ENCODE assay signal across 8 cellular contexts in the genomic region with DNA sequence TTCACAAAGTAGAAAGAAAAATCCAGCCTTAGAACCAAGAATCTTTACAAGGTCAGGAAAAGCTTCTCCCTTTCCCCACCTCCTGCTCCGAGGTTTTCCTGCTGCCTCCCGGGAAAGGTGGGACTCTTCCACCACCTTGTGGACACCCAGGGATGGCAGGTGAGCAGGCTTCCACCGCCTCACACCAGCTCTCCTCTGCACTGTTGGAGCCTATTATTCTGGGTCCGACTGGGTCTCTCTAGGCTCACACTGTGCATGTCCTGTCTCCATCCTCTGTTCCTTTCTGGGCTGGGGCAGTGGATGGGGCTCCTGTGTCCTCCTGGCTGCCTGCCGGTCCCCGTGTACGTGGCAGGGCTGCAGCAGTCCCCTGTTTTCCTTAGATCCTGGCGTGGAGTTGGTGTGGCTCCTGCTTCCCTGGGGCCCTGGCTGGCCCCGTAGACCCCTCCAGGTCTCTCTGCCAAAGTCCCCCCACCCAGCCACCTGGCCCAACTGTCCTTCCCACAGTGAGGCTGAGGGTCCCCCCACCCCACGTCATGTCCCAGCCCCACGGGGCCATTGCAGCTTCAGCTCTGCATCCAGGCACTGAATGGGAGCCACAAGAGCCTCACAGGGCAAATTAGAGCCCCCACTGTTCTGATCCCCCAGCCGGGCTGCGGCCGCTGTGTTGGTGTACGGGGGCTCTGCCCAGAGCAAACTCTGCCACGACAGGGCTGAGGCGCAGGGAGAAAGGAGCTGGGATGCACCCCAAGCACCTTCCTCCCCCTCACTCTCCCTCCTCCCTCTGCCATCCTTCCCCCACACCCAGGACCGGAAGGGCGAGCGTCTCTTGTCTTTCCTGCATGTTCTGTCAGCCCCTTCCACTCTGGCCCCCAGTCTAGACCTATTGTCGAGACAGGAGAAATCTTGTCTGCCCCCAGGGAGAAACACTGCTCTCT. TPM values are rescaled to one million over a fixed set of nuclear protein-coding genes. Genes with fewer than 3 reads are reported as not detected.
DNase-seq lines count a peak whose midpoint lies in the region; ATAC-seq, FAIRE-seq and TF ChIP-seq lines count a peak whose summit lies in the region.

No MANE protein-coding gene starts in this region.

- H3K4me1 ChIP-seq in right lobe of liver = peaks cover 0 to 28% (median 13%) of the 10 kb centered on the region in 4 donors

- POLR2A ChIA-PET in activated CD4-positive, alpha-beta T cell treated with anti-CD3 and anti-CD28 coated beads for 36 hours (lab: Charles Lee) = no interaction called here

- H3K4me3 ChIP-seq in dorsolateral prefrontal cortex (peak overlapping the region in 3 of 59 donors; percentile 4 to 13 (median 10)), right lobe of liver (no peak overlapping the region)

- H3K27me3 ChIP-seq in dorsolateral prefrontal cortex (no peaks in the 10 kb centered on the region), right lobe of liver (no peaks in the 10 kb centered on the region)

- H3K9me3 ChIP-seq in right lobe of liver = no peaks in the 10 kb centered on the region

- peak; percentile 34 to 94 (median 80) for TF ChIP-seq CTCF in dorsolateral prefrontal cortex (IDR thresholded peaks at IDR 0.05 in 54 of 56, conservative IDR thresholded peaks at IDR 0.05 in 2 of 56; ENCODE audit: low read depth in 1 of 56, partially characterized antibody in 56 of 56)
- TF ChIP-seq CTCF in right lobe of liver (IDR thresholded peaks at IDR 0.05) = peak; percentile 91 to 96 (median 94)

- no peaks in the 10 kb centered on the region for H3K36me3 ChIP-seq in right lobe of liver

- H3K9me3 Mint-ChIP-seq in activated CD4-positive, alpha-beta T cell treated with anti-CD3 and anti-CD28 coated beads for 36 hours (ENCODE audit: low read depth) = no peaks in the 10 kb centered on the region

- intact Hi-C loops in activated CD4-positive, alpha-beta T cell treated with anti-CD3 and anti-CD28 coated beads for 36 hours (cut with DNase I, micrococcal nuclease) = loop anchor here (1.0 to 5.0 kb wide), 4 partner anchors 283 to 332 kb away; no protein-coding TSS in a partner anchor
- intact Hi-C loops in dorsolateral prefrontal cortex (cut with DNase I) = loop anchor here in 1 of 2 donors (5.0 kb wide), 1 partner anchor 332 kb away; no protein-coding TSS in a partner anchor
- intact Hi-C loops in right lobe of liver (cut with DNase I) = loop anchor here (5.0 to 10.0 kb wide), 5 partner anchors 50 to 337 kb away; a partner anchor contains a TSS

- H3K27ac Mint-ChIP-seq in activated CD4-positive, alpha-beta T cell treated with anti-CD3 and anti-CD28 coated beads for 36 hours = no peak overlapping the region

- CTCF ChIA-PET in activated CD4-positive, alpha-beta T cell treated with anti-CD3 and anti-CD28 coated beads for 36 hours (lab: Charles Lee) = interaction anchor here (0.7 to 4.7 kb wide), 20 partner anchors 12 to 339 kb away, joined by 3 to 79 read pairs (median 4); no protein-coding TSS in a partner anchor

- peaks cover 12% of the 10 kb centered on the region for H3K4me1 Mint-ChIP-seq in activated CD4-positive, alpha-beta T cell treated with anti-CD3 and anti-CD28 coated beads for 36 hours

- ATAC-seq in activated CD4-positive, alpha-beta T cell treated with anti-CD3 and anti-CD28 coated beads for 36 hours = peak; percentile 51
- ATAC-seq in right lobe of liver (peak; percentile 68 to 80 (median 74)), HG03025 (IDR thresholded peaks at IDR 0.05; ENCODE audit: low FRiP score, unreplicated experiment) (no peak)

- 7% methylated on average over 10 of the region's 21 CpGs for WGBS in right lobe of liver (ENCODE audit: insufficient coverage, low coverage, low lambda C conversion rate, missing lambda C conversion rate)

- FAIRE-seq in GM12891 (lab: Jason Lieb, UNC) = peak; percentile 86

- no peaks in the 10 kb centered on the region for H3K36me3 Mint-ChIP-seq in activated CD4-positive, alpha-beta T cell treated with anti-CD3 and anti-CD28 coated beads for 36 hours (ENCODE audit: low read depth)

- H3K27ac ChIP-seq in dorsolateral prefrontal cortex = peak overlapping the region in 1 of 59 donors; percentile 30
- peak overlapping the region in 2 of 3 donors; percentile 60 to 83 for H3K27ac ChIP-seq in right lobe of liver

- peaks cover 27% of the 10 kb centered on the region for H3K27me3 Mint-ChIP-seq in activated CD4-positive, alpha-beta T cell treated with anti-CD3 and anti-CD28 coated beads for 36 hours

- TF ChIP-seq POLR2A in GM12891 (IDR thresholded peaks at IDR 0.05; ENCODE audit: low read depth, low read length) = no peak
- TF ChIP-seq POLR2A in right lobe of liver (IDR thresholded peaks at IDR 0.05) = no peak

- peak; percentile 72 for DNase-seq in 8988T
- DNase-seq in GM12891 (ENCODE audit: insufficient read length, low spot score) = no peak
- peak; percentile 67 for DNase-seq in NCI-H2171 (lab: John Stamatoyannopoulos, UW)
- DNase-seq in activated CD4-positive, alpha-beta T cell treated with anti-CD3 and anti-CD28 coated beads for 36 hours = peak; percentile 73
- peak; percentile 42 to 88 (median 76) for DNase-seq in dorsolateral prefrontal cortex
- DNase-seq in right lobe of liver = peak; percentile 78 to 86 (median 79)
- peak; percentile 67 for DNase-seq in stimulated activated CD8-positive, alpha-beta memory T cell treated with anti-CD3 and anti-CD28 coated beads, Interleukin-4, amount 100 ng/mL, for 48 hours

- no peak overlapping the region for H3K4me3 Mint-ChIP-seq in activated CD4-positive, alpha-beta T cell treated with anti-CD3 and anti-CD28 coated beads for 36 hours

TF ChIP-seq in GM12891, 5 proteins besides CTCF, POLR2A, EP300 and RAD21:
- TF ChIP-seq SPI1 (IDR thresholded peaks at IDR 0.05; ENCODE audit: low read depth, low read length) (no peak), POU2F2 (IDR thresholded peaks at IDR 0.05; ENCODE audit: low read depth, low read length) (no peak), TAF1 (IDR thresholded peaks at IDR 0.05; ENCODE audit: low read depth, low read length) (no peak), PAX5 (IDR thresholded peaks at IDR 0.05; ENCODE audit: insufficient read depth, low read length, severe bottlenecking) (no peak), POLR2AphosphoS5 (IDR thresholded peaks at IDR 0.05; ENCODE audit: low read depth, low read length) (no peak)

RNA-seq across cellular contexts. Expression of a gene that starts 3.3 kb away (rescaled TPM):
- polyA plus RNA-seq in GM12891 (2012; ENCODE audit: low read depth, missing spikeins) = 0.08 TPM
- total RNA-seq in activated CD4-positive, alpha-beta T cell treated with anti-CD3 and anti-CD28 coated beads for 36 hours = under 1 TPM; 0.48 to 0.49 TPM
- total RNA-seq in dorsolateral prefrontal cortex (10 to 100 TPM in 119 of 120 experiments, 1 to 10 TPM in 1; 8.8 to 28.7 (median 19.1) TPM), right lobe of liver (under 1 TPM in 5 of 6 experiments, not detected in 1; 0.13 to 0.53 (median 0.25) TPM)

Comparison
In these comparisons a context has a peak if more than half of its experiments do, and no peak if none do; other contexts are left out.
1. RNA of a gene that starts 3.3 kb away (total RNA-seq): 8.8 to 28.7 TPM in dorsolateral prefrontal cortex; 0.48 to 0.49 TPM in activated CD4-positive, alpha-beta T cell treated with anti-CD3 and anti-CD28 coated beads for 36 hours and 0.13 to 0.53 TPM in right lobe of liver; every median in the first group is over 4 times any median in the second.